Comparison of ENCODE assay signal across 1 cellular context in the genomic region with DNA sequence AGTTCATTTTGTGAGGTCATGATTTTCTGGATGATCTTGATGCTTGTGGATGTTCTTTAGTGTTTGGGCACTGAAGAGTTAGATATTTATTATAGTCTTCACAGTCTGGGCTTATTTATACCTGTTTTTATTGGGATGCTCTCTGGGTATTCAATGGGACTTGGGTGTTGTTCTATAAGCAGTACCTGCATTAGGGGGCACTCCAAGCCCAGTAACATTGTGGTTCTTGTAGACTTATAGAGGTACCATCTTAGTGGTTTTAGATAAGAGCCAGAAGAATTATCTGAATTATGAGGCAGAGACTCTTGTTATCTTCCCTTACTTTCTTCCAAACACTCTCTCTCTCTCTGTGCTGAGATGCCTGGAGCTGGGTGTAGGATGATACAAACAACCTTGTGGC.
TF ChIP-seq lines count a peak whose summit lies in the region.

No MANE protein-coding gene starts in this region.

TF ChIP-seq in GM23338, 12 proteins besides CTCF, POLR2A, EP300 and RAD21 (continued from another document):
- TF ChIP-seq, protein P1, sequence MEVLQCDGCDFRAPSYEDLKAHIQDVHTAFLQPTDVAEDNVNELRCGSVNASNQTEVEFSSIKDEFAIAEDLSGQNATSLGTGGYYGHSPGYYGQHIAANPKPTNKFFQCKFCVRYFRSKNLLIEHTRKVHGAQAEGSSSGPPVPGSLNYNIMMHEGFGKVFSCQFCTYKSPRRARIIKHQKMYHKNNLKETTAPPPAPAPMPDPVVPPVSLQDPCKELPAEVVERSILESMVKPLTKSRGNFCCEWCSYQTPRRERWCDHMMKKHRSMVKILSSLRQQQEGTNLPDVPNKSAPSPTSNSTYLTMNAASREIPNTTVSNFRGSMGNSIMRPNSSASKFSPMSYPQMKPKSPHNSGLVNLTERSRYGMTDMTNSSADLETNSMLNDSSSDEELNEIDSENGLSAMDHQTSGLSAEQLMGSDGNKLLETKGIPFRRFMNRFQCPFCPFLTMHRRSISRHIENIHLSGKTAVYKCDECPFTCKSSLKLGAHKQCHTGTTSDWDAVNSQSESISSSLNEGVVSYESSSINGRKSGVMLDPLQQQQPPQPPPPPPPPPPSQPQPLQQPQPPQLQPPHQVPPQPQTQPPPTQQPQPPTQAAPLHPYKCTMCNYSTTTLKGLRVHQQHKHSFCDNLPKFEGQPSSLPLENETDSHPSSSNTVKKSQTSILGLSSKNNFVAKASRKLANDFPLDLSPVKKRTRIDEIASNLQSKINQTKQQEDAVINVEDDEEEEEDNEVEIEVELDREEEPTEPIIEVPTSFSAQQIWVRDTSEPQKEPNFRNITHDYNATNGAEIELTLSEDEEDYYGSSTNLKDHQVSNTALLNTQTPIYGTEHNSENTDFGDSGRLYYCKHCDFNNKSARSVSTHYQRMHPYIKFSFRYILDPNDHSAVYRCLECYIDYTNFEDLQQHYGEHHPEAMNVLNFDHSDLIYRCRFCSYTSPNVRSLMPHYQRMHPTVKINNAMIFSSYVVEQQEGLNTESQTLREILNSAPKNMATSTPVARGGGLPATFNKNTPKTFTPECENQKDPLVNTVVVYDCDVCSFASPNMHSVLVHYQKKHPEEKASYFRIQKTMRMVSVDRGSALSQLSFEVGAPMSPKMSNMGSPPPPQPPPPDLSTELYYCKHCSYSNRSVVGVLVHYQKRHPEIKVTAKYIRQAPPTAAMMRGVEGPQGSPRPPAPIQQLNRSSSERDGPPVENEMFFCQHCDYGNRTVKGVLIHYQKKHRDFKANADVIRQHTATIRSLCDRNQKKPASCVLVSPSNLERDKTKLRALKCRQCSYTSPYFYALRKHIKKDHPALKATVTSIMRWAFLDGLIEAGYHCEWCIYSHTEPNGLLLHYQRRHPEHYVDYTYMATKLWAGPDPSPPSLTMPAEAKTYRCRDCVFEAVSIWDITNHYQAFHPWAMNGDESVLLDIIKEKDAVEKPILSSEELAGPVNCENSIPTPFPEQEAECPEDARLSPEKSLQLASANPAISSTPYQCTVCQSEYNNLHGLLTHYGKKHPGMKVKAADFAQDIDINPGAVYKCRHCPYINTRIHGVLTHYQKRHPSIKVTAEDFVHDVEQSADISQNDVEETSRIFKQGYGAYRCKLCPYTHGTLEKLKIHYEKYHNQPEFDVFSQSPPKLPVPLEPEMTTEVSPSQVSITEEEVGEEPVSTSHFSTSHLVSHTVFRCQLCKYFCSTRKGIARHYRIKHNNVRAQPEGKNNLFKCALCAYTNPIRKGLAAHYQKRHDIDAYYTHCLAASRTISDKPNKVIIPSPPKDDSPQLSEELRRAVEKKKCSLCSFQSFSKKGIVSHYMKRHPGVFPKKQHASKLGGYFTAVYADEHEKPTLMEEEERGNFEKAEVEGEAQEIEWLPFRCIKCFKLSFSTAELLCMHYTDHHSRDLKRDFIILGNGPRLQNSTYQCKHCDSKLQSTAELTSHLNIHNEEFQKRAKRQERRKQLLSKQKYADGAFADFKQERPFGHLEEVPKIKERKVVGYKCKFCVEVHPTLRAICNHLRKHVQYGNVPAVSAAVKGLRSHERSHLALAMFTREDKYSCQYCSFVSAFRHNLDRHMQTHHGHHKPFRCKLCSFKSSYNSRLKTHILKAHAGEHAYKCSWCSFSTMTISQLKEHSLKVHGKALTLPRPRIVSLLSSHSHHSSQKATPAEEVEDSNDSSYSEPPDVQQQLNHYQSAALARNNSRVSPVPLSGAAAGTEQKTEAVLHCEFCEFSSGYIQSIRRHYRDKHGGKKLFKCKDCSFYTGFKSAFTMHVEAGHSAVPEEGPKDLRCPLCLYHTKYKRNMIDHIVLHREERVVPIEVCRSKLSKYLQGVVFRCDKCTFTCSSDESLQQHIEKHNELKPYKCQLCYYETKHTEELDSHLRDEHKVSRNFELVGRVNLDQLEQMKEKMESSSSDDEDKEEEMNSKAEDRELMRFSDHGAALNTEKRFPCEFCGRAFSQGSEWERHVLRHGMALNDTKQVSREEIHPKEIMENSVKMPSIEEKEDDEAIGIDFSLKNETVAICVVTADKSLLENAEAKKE (CRISPR knock-in tag; IDR thresholded peaks at IDR 0.05) = no peak
